Comparison of ENCODE assay signal across 8 cellular contexts in the genomic region with DNA sequence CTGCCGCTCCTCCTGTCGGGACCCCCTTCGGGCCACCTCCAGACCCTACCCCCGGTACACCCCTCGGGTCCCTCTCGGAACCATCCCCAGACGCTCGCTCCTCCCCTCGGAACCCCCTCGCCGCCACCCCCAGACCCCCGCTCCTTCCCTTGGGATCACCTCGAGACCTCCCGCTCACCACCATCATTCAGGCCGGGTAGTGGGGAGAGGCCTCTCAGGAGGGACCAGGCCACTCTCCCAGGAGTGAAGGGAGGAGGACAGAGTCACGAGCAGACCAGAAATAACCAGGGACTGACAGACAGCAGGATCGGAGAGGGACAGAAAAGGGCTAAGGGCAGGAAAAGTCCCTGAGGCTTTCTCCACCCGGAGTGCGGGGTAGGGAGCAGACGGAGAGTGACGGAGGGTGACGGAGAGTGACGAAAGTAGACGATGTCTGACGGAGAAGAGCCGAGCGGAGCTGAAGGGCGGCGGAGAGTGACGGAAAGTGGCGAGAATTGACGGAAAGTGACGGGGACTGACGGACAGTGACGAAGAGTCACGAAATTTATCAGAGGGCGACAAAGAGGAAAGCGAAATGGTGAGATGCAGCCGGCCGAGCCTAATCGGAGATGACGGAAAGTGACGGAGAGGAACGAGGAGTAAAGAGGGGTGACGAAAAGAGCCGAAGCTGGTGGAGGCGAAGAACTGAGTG. TPM values are rescaled to one million over a fixed set of nuclear protein-coding genes. Genes with fewer than 3 reads are reported as not detected.
DNase-seq lines count a peak whose midpoint lies in the region; ATAC-seq, FAIRE-seq and TF ChIP-seq lines count a peak whose summit lies in the region.
"Not testable (repeated sequence)": the region's sequence is repeated elsewhere in the genome, so short reads cannot be mapped to it uniquely, and the experiment has no call there.

No MANE protein-coding gene starts in this region.

- not testable (repeated sequence) for H3K9me3 Mint-ChIP-seq in CD4-positive, CD25-positive, alpha-beta regulatory T cell; nephron

- WGBS in spleen, 5 donors = 5 to 78% methylated on average over 9 to 16 of the region's 47 CpGs; no CpG with 5 or more reads in 3 of the 5 donors

- FAIRE-seq in kidney (lab: Jason Lieb, UNC) = not testable (repeated sequence)

- H3K4me3 Mint-ChIP-seq in CD4-positive, CD25-positive, alpha-beta regulatory T cell = not testable (repeated sequence)
- peak overlapping the region; percentile 84 to 89 (median 86) for H3K4me3 Mint-ChIP-seq in nephron

- not testable (repeated sequence) for H3K4me3 ChIP-seq in CD4-positive, CD25-positive, alpha-beta regulatory T cell (ENCODE audit: low read depth, low read length); kidney (ENCODE audit: low read length in 2 of 2); spleen
- peak overlapping the region; percentile 36 for H3K4me3 ChIP-seq in choroid plexus epithelial cell (ENCODE audit: low read depth, low read length)

- peak; percentile 72 to 73 for ATAC-seq in CD4-positive, CD25-positive, alpha-beta regulatory T cell (ENCODE audit: low read depth in 2 of 2)
- ATAC-seq in GM21576 (IDR thresholded peaks at IDR 0.05; ENCODE audit: unreplicated experiment) (peak; percentile 75), HG03159 (IDR thresholded peaks at IDR 0.05; ENCODE audit: unreplicated experiment) (peak; percentile 52)
- peak; percentile 38 to 70 for ATAC-seq in activated CD4-positive, CD25-positive, alpha-beta regulatory T cell treated with anti-CD3 and anti-CD28 coated beads, Interleukin-2, amount 50 U/mL, for 24 hours

- intact Hi-C loops in kidney (cut with DNase I); spleen (cut with DNase I; ENCODE audit: low total_unique reads): not testable (repeated sequence)

- not testable (repeated sequence) for DNase-seq in CD4-positive, CD25-positive, alpha-beta regulatory T cell; choroid plexus epithelial cell (ENCODE audit: low read depth)
- DNase-seq in kidney (peak; percentile 85), spleen (peak; percentile 37)

- TF ChIP-seq POLR2A in spleen (IDR thresholded peaks at IDR 0.05) = not testable (repeated sequence)

- not testable (repeated sequence) for H3K4me1 ChIP-seq in CD4-positive, CD25-positive, alpha-beta regulatory T cell (ENCODE audit: control insufficient read depth, insufficient read depth, low read length, poor library complexity, severe bottlenecking); kidney (ENCODE audit: control insufficient read depth in 1 of 2, insufficient read depth in 1 of 2, low read depth in 1 of 2, low read length in 2 of 2); spleen

- not testable (repeated sequence) for H3K4me1 Mint-ChIP-seq in CD4-positive, CD25-positive, alpha-beta regulatory T cell; nephron

- not testable (repeated sequence) for TF ChIP-seq CTCF in choroid plexus epithelial cell (conservative IDR thresholded peaks at IDR 0.05; ENCODE audit: low read depth, low read length); kidney (IDR thresholded peaks at IDR 0.05; ENCODE audit: borderline replicate concordance, extremely low read depth, insufficient read depth); nephron (IDR thresholded peaks at IDR 0.05; ENCODE audit: unreplicated experiment in 3 of 3); spleen (IDR thresholded peaks at IDR 0.05 in 8 of 11, conservative IDR thresholded peaks at IDR 0.05 in 3 of 11)

- not testable (repeated sequence) for H3K27me3 Mint-ChIP-seq in CD4-positive, CD25-positive, alpha-beta regulatory T cell; nephron (ENCODE audit: low read depth)

- H3K9me3 ChIP-seq in CD4-positive, CD25-positive, alpha-beta regulatory T cell (ENCODE audit: control insufficient read depth in 2 of 2, low read length in 2 of 2); kidney (ENCODE audit: control insufficient read depth in 1 of 2, low read length in 2 of 2); spleen: not testable (repeated sequence)

- not testable (repeated sequence) for H3K36me3 ChIP-seq in CD4-positive, CD25-positive, alpha-beta regulatory T cell (ENCODE audit: control insufficient read depth, insufficient read depth, low read length); kidney (ENCODE audit: control insufficient read depth in 1 of 2, insufficient read depth in 2 of 2, low read length in 2 of 2); spleen

- not testable (repeated sequence) for H3K36me3 Mint-ChIP-seq in CD4-positive, CD25-positive, alpha-beta regulatory T cell; nephron (ENCODE audit: low read depth)

- not testable (repeated sequence) for H3K27ac Mint-ChIP-seq in CD4-positive, CD25-positive, alpha-beta regulatory T cell
- H3K27ac Mint-ChIP-seq in nephron = peak overlapping the region in 1 of 3 experiments; percentile 74

- H3K27me3 ChIP-seq in CD4-positive, CD25-positive, alpha-beta regulatory T cell (ENCODE audit: control insufficient read depth, insufficient read depth, low read length); spleen (replicated peaks in 1 of 7): not testable (repeated sequence)

- not testable (repeated sequence) for H3K27ac ChIP-seq in CD4-positive, CD25-positive, alpha-beta regulatory T cell (ENCODE audit: insufficient read depth, low read length, poor library complexity, severe bottlenecking); kidney (ENCODE audit: low read depth in 2 of 2, low read length in 2 of 2); spleen

- H3K9ac ChIP-seq in kidney (ENCODE audit: low read length in 2 of 2) = not testable (repeated sequence)

RNA-seq across cellular contexts. Expression of a gene that starts 54.6 kb away (rescaled TPM):
- 13.3 TPM for total RNA-seq in CD4-positive, CD25-positive, alpha-beta regulatory T cell
- polyA plus RNA-seq in CD4-positive, CD25-positive, alpha-beta regulatory T cell = 1 to 10 TPM; 2.9 to 5.9 (median 4.3) TPM
- total RNA-seq in kidney (11.0 TPM), spleen (10 to 100 TPM; 13.0 to 35.0 (median 24.3) TPM)
- polyA plus RNA-seq in kidney (ENCODE audit: insufficient read depth, low read depth, low replicate concordance) (4.9 TPM), spleen (10 to 100 TPM in 2 of 3 donors, 1 to 10 TPM in 1; 9.9 to 21.3 (median 11.5) TPM)
